Comparison of ENCODE assay signal across 20 cellular contexts in the genomic region with DNA sequence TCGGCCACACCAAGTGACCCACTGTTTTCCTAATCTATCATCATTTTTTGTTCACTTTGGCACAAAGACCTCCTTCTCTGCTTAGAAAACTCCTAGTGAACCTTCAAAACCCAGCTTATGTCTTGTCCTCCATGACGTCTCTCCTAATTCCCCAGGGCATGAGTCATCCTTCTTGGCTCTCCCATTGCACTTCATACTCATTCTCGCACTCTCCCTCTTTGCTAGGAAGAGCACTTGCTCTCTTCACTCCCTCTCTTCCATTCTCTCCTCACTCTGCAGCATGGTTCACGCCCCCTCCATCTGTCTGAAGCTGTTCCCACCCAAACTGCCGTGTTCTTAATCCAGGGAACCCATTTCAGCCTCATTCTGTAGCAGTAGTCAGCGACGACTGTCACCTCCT.
A peak's percentile ranks its signal among the peaks of the same experiment; 100 is the strongest.
DNase-seq lines count a peak whose midpoint lies in the region; TF ChIP-seq lines count a peak whose summit lies in the region.
"Had no signal": no experiment of that assay in that cellular context is flagged by ENCODE, and none has a peak within 500 bp of the region (broad histone marks: within the 10 kb centered on the region; RNA-seq: fewer than 3 reads in every experiment).

No MANE protein-coding gene starts in this region.

- TF ChIP-seq CTCF in MCF 10A (IDR thresholded peaks at IDR 0.05; ENCODE audit: unreplicated experiment) (no peak), mammary epithelial cell (conservative IDR thresholded peaks at IDR 0.05 in 1 of 2, IDR thresholded peaks at IDR 0.05 in 1 of 2; ENCODE audit: extremely low read depth in 1 of 2, insufficient read depth in 1 of 2, low read depth in 1 of 2, low read length in 2 of 2) (no peak), fibroblast of mammary gland (conservative IDR thresholded peaks at IDR 0.05; ENCODE audit: control insufficient read depth, insufficient read depth, low read depth, low read length) (no peak)

- no TSS peak for BruUV-seq in MCF 10A (replicated peaks; lab: Mats Ljungman, UMichigan)
- no TSS peak for BruUV-seq in mammary epithelial cell (replicated peaks; lab: Mats Ljungman, UMichigan)

- in situ Hi-C loops in mammary epithelial cell (cut with MboI; ENCODE audit: low sequenced_read_pairs in 2 of 2) (no loop called here), SK-MEL-5 (cut with HindIII; ENCODE audit: low pct_unique_long_range_greater_than_20kb, low sequenced_read_pairs) (no loop called here)

- peaks cover 16% of the 10 kb centered on the region for H3K4me1 Mint-ChIP-seq in MCF 10A (ENCODE audit: insufficient read depth, unreplicated experiment)
- H3K4me1 Mint-ChIP-seq: CD14-positive monocyte had no signal

- no peak overlapping the region for H3K4me3 Mint-ChIP-seq in MCF 10A (ENCODE audit: unreplicated experiment)
- H3K4me3 Mint-ChIP-seq: CD14-positive monocyte, GM23338, HFFc6 had no signal

- peaks cover 8% of the 10 kb centered on the region for H3K9me3 Mint-ChIP-seq in MCF 10A (ENCODE audit: unreplicated experiment)

- no peaks in the 10 kb centered on the region for H4K20me1 ChIP-seq in mammary epithelial cell (ENCODE audit: insufficient read depth, low read length)

- POLR2A ChIA-PET in MCF 10A (lab: Yijun Ruan, JAX): interaction anchor here (1.1 kb wide), 1 partner anchor 13 kb away, joined by 4 read pairs; no protein-coding TSS in a partner anchor

- H3K9ac ChIP-seq in mammary epithelial cell (ENCODE audit: insufficient read depth, low read length): no peak overlapping the region

- no peaks in the 10 kb centered on the region for H3K9me3 ChIP-seq in mammary epithelial cell (replicated peaks; ENCODE audit: insufficient read depth, low read length)
- H3K9me3 ChIP-seq: Caco-2 had no signal

- intact Hi-C loops in MCF 10A (cut with micrococcal nuclease) (no loop called here), mammary epithelial cell (cut with micrococcal nuclease) (no loop called here)

- H3K27ac ChIP-seq in mammary epithelial cell (ENCODE audit: insufficient read depth, low read depth, low read length): no peak overlapping the region
- H3K27ac ChIP-seq: SK-N-MC had no signal

- no peak overlapping the region for H3K4me3 ChIP-seq in mammary epithelial cell (replicated peaks in 1 of 3; ENCODE audit: insufficient read depth in 1 of 3, low read depth in 2 of 3, low read length in 3 of 3)
- H3K4me3 ChIP-seq in fibroblast of mammary gland (ENCODE audit: control insufficient read depth, low read depth, low read length): no peak overlapping the region
- H3K4me3 ChIP-seq: GM23338, SK-N-MC had no signal

- WGBS in mammary epithelial cell (ENCODE audit: low coverage, missing lambda C conversion rate): 82% methylated on average over 7 of the region's 7 CpGs

- dilution Hi-C loops in mammary epithelial cell (cut with HindIII; ENCODE audit: low sequenced_read_pairs): no loop called here

- no peaks in the 10 kb centered on the region for H3K4me1 ChIP-seq in mammary epithelial cell (ENCODE audit: insufficient read depth, low read length)
- H3K4me1 ChIP-seq: Caco-2 had no signal

- H3K27me3 ChIP-seq in mammary epithelial cell (ENCODE audit: insufficient read depth, low read length): no peaks in the 10 kb centered on the region

- no peak overlapping the region for H3K27ac Mint-ChIP-seq in MCF 10A (ENCODE audit: low read depth, unreplicated experiment)
- H3K27ac Mint-ChIP-seq: CD14-positive monocyte, GM23338, HFFc6 had no signal

- H3K4me2 ChIP-seq in mammary epithelial cell (ENCODE audit: insufficient read depth, low read depth, low read length): no peak overlapping the region
- H3K4me2 ChIP-seq: GM23338 had no signal

- DNase-seq in MCF 10A (ENCODE audit: unreplicated experiment) (peak; percentile 75), mammary epithelial cell (no peak), SK-MEL-5 (ENCODE audit: low read depth, low spot score) (peak; percentile 77), fibroblast of mammary gland (ENCODE audit: low read depth) (peak; percentile 67), NCI-H187 treated with DMSO at 0.1 percent for 48 hours (lab: John Stamatoyannopoulos, UW) (no peak), amniotic stem cell (lab: John Stamatoyannopoulos, UW) (no peak), DMS114 treated with DMSO at 0.1 percent for 48 hours (lab: John Stamatoyannopoulos, UW; ENCODE audit: unreplicated experiment) (no peak)
- no peak for DNase-seq in NK-92 treated with Interleukin-12 subunit alpha and Interleukin-12 subunit beta, amount 100 ng/mL, for 24 hours (lab: John Stamatoyannopoulos, UW)
- DNase-seq: Caco-2, DMS79, GF-D8, HFFc6, MV-4-11, NCI-H146, NCI-H2107, NCI-H226, PC-3 had no signal

- CTCF ChIA-PET in MCF 10A (lab: Yijun Ruan, JAX) (no interaction called here), mammary epithelial cell (lab: Charles Lee; ENCODE audit: low non-redundant PET) (no interaction called here)

- H2AFZ ChIP-seq in mammary epithelial cell (ENCODE audit: low read depth, low read length): no peak overlapping the region
- H2AFZ ChIP-seq: GM23338 had no signal

- H3K36me3 Mint-ChIP-seq in MCF 10A (ENCODE audit: insufficient read depth, unreplicated experiment): no peaks in the 10 kb centered on the region
- H3K36me3 Mint-ChIP-seq: CD14-positive monocyte had no signal

- no peaks in the 10 kb centered on the region for H3K36me3 ChIP-seq in mammary epithelial cell (ENCODE audit: insufficient read depth, low read length)

- no peaks in the 10 kb centered on the region for H3K79me2 ChIP-seq in mammary epithelial cell (ENCODE audit: insufficient read depth, low read length)

- peaks cover 28% of the 10 kb centered on the region for H3K27me3 Mint-ChIP-seq in MCF 10A (ENCODE audit: insufficient read depth, unreplicated experiment)

Comparison
In these comparisons a context has a peak if more than half of its experiments do, and no peak if none do; other contexts are left out.
1. DNase-seq: peak in MCF 10A (single experiment), SK-MEL-5 (single experiment) and fibroblast of mammary gland (single experiment); none in mammary epithelial cell (single experiment), NCI-H187 treated with DMSO at 0.1 percent for 48 hours (single experiment), NK-92 treated with Interleukin-12 subunit alpha and Interleukin-12 subunit beta, amount 100 ng/mL, for 24 hours (single experiment), amniotic stem cell (single experiment) and DMS114 treated with DMSO at 0.1 percent for 48 hours (single experiment).